1 cellular context compared by ENCODE assay signal in genomic region chr1:11320153-11320936, GRCh38.
TF ChIP-seq lines count a peak whose summit lies in the region.

No MANE protein-coding gene starts in this region.

TF ChIP-seq in IMR-90, 13 proteins besides CTCF, POLR2A, EP300 and RAD21 (continued from another document):
- TF ChIP-seq, protein P1, sequence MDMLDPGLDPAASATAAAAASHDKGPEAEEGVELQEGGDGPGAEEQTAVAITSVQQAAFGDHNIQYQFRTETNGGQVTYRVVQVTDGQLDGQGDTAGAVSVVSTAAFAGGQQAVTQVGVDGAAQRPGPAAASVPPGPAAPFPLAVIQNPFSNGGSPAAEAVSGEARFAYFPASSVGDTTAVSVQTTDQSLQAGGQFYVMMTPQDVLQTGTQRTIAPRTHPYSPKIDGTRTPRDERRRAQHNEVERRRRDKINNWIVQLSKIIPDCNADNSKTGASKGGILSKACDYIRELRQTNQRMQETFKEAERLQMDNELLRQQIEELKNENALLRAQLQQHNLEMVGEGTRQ (IDR thresholded peaks at IDR 0.05; ENCODE audit: low read depth, low read length): no peak
- TF ChIP-seq MAZ (IDR thresholded peaks at IDR 0.05; ENCODE audit: borderline replicate concordance, low read depth, low read length): no peak
- no peak for TF ChIP-seq NFE2L2 (IDR thresholded peaks at IDR 0.05; ENCODE audit: low read depth, low read length)
- no peak for TF ChIP-seq FOS (IDR thresholded peaks at IDR 0.05; ENCODE audit: low read depth, low read length)
